ENCODE assay signal across 1 cellular context in the genomic region with DNA sequence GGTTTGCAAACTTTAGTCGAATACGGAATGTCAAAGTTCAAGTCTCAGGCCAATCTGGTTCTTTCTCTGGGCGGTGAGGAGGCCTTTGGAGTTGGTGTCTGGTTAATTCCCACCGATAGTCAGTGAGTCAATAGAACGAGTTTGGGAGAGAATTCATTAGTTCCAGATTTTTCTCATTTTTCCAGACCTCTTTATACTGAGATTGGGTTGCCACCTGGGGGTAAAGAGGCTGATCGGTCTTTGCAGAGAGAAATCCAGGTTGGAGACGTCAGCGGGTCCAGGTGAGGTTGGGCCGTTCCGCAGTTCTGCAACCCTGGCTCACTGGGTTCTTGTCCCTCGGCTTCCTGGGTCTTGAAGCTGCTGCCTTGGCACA.
TF ChIP-seq lines count a peak whose summit lies in the region.

No MANE protein-coding gene starts in this region.

TF ChIP-seq in endothelial cell of umbilical vein, 7 proteins besides CTCF, POLR2A, EP300 and RAD21:
- TF ChIP-seq MYC (IDR thresholded peaks at IDR 0.05; ENCODE audit: low read depth, low read length) (no peak), FOS (IDR thresholded peaks at IDR 0.05; ENCODE audit: borderline replicate concordance, insufficient read depth, low read length) (no peak), EZH2 (IDR thresholded peaks at IDR 0.05; ENCODE audit: borderline replicate concordance, low read depth, low read length, severe bottlenecking) (no peak)
- TF ChIP-seq, protein P1, sequence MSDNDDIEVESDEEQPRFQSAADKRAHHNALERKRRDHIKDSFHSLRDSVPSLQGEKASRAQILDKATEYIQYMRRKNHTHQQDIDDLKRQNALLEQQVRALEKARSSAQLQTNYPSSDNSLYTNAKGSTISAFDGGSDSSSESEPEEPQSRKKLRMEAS (IDR thresholded peaks at IDR 0.05; ENCODE audit: insufficient read depth, insufficient read length): no peak
